In the genomic region with DNA sequence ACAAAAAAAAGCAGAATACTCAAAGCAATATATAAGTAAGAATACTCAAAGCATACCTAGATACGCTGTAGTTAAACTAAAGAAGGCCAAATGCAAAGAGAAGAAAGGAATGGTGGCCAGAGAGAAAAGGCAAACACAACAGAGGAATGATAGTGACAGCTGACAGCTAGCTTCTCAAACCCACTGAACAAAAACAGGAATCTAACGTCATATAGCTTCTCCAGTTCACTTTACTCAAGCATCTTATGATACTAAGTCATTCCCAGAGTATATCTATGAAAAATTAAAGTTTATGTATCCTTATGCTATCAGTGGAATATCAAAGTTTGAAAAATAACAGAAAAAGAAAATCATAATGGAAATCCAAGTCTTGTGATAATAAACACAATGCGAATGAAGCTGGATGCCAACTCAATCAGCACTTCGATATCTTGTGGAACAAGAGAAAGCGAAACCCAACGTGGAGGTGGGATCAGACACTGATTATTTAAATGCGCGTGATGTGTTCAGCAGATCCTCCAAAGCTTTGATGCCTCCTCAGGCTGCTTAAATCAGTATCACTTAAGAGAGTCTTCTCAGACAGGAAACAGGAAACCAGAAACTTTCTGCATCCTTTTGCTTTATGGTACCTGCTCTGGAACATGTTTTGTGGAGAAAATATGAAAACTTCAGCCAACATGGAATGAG, we compare ENCODE assay signal across 11 cellular contexts.
DNase-seq lines count a peak whose midpoint lies in the region; ATAC-seq, FAIRE-seq and TF ChIP-seq lines count a peak whose summit lies in the region.
"Had no signal": no experiment of that assay in that cellular context is flagged by ENCODE, and none has a peak within 500 bp of the region (broad histone marks: within the 10 kb centered on the region; RNA-seq: fewer than 3 reads in every experiment).

No MANE protein-coding gene starts in this region.

- H3K27me3 ChIP-seq in spleen (replicated peaks in 1 of 7) (no peaks in the 10 kb centered on the region), H9 (ENCODE audit: insufficient read depth, low read length) (peaks cover 1% of the 10 kb centered on the region; the same call in 1 of the 2 replicates)

- H2BK120ac ChIP-seq in H9 (ENCODE audit: low read depth, low read length, poor library complexity, severe bottlenecking) = no peak overlapping the region

- no peak overlapping the region for H2BK20ac ChIP-seq in H9 (ENCODE audit: low read depth, low read length, poor library complexity, severe bottlenecking)

- POLR2A ChIA-PET in RWPE1 (lab: Yijun Ruan, JAX; ENCODE audit: low non-redundant PET) = no interaction called here

- peaks cover 0 to 52% (median 12%) of the 10 kb centered on the region in 6 donors for H3K36me3 ChIP-seq in spleen
- H3K36me3 ChIP-seq in kidney (ENCODE audit: control insufficient read depth in 1 of 2, insufficient read depth in 2 of 2, low read length in 2 of 2) = peaks cover 2 to 3% of the 10 kb centered on the region in 2 donors

- ATAC-seq in GM18861 (IDR thresholded peaks at IDR 0.05; ENCODE audit: unreplicated experiment) = peak; percentile 44
- ATAC-seq in HG03060 (IDR thresholded peaks at IDR 0.05; ENCODE audit: low read depth, unreplicated experiment) = peak; percentile 46

- H3K4me3 ChIP-seq in spleen = peak overlapping the region in 3 of 8 donors; percentile 3 to 41 (median 5)
- no peak overlapping the region for H3K4me3 ChIP-seq in kidney (ENCODE audit: low read length in 2 of 2)
- H3K4me3 ChIP-seq: skin epidermis had no signal

- H3K14ac ChIP-seq in H9 (ENCODE audit: insufficient read depth, low read length) = no peak overlapping the region

- H2BK5ac ChIP-seq in H9 (ENCODE audit: insufficient read length, low read length) = no peak overlapping the region

- H3K56ac ChIP-seq in H9 (ENCODE audit: insufficient read length, low read depth, low read length) = no peak overlapping the region

- no peak overlapping the region for H3K27ac Mint-ChIP-seq in H9

- no peak for FAIRE-seq in kidney (lab: Jason Lieb, UNC)

- H3K4me2 ChIP-seq in H9 (ENCODE audit: insufficient read depth, insufficient read length, low read length) = no peak overlapping the region

- H3K36me3 Mint-ChIP-seq in H9 (ENCODE audit: insufficient read depth in 1 of 3, low read depth in 3 of 3) = peaks cover 29 to 53% (median 42%) of the 10 kb centered on the region in 3 experiments

- 46 to 68% (median 62%) methylated on average over 8 of the region's 8 CpGs for WGBS in spleen, 5 donors
- no CpG with 5 or more reads among the region's 8 CpGs for WGBS in H9 (ENCODE audit: extremely low coverage, insufficient read length, low lambda C conversion rate)

- H2AFZ ChIP-seq in H9 (ENCODE audit: low read length) = no peak overlapping the region

- H3K27ac ChIP-seq in spleen = peak overlapping the region; percentile 35 to 92 (median 78)
- no peak overlapping the region for H3K27ac ChIP-seq in H9 (ENCODE audit: insufficient read length, low read depth, low read length)
- H3K27ac ChIP-seq in kidney (ENCODE audit: low read depth in 2 of 2, low read length in 2 of 2) = no peak overlapping the region
- no peak overlapping the region for H3K27ac ChIP-seq in RWPE1

- no peak overlapping the region for H3K18ac ChIP-seq in H9 (ENCODE audit: insufficient read length, low read depth, low read length)

- H2AK5ac ChIP-seq in H9 (ENCODE audit: insufficient read length, low read length) = no peak overlapping the region

- H3K27me3 Mint-ChIP-seq in H9 (ENCODE audit: low read depth) = no peaks in the 10 kb centered on the region; the same call in 1 of the 2 replicates

- no peaks in the 10 kb centered on the region for H3K23me2 ChIP-seq in H9 (ENCODE audit: insufficient read length, low read depth, low read length, poor library complexity, severe bottlenecking)

- H3K79me1 ChIP-seq in H9 (ENCODE audit: insufficient read depth, low read depth, low read length, poor library complexity, severe bottlenecking) = no peaks in the 10 kb centered on the region

- H3K4me3 Mint-ChIP-seq in H9 = no peak overlapping the region

- DNase-seq in activated CD8-positive, alpha-beta memory T cell treated with anti-CD3 and anti-CD28 coated beads, Interleukin-2, amount 50 U/mL, for 4 hours = peak; percentile 56
- DNase-seq in spleen (no peak), H9 (no peak), kidney (no peak), RWPE1 (ENCODE audit: low spot score) (no peak), medulla oblongata (ENCODE audit: extremely low spot score) (no peak)
- DNase-seq: head of caudate nucleus, MV-4-11 had no signal

- no peak for TF ChIP-seq POLR2A in spleen (IDR thresholded peaks at IDR 0.05)

- H3K4me1 ChIP-seq in spleen = peaks cover 55 to 100% (median 100%) of the 10 kb centered on the region in 6 donors
- H3K4me1 ChIP-seq in H9 (ENCODE audit: insufficient read depth, low read length) = peaks cover 16% of the 10 kb centered on the region
- peaks cover 3 to 8% of the 10 kb centered on the region in 2 donors for H3K4me1 ChIP-seq in kidney (ENCODE audit: control insufficient read depth in 1 of 2, insufficient read depth in 1 of 2, low read depth in 1 of 2, low read length in 2 of 2)

- TF ChIP-seq CTCF in spleen (IDR thresholded peaks at IDR 0.05 in 8 of 11, conservative IDR thresholded peaks at IDR 0.05 in 3 of 11) = no peak
- no peak for TF ChIP-seq CTCF in H9 (conservative IDR thresholded peaks at IDR 0.05)
- no peak for TF ChIP-seq CTCF in kidney (IDR thresholded peaks at IDR 0.05; ENCODE audit: borderline replicate concordance, extremely low read depth, insufficient read depth)
- TF ChIP-seq CTCF in RWPE1 (conservative IDR thresholded peaks at IDR 0.05; ENCODE audit: low read depth) = no peak

- H2BK15ac ChIP-seq in H9 (ENCODE audit: low read depth, low read length) = no peak overlapping the region

- H3T11ph ChIP-seq in H9 (ENCODE audit: low read length) = no peak overlapping the region

- peaks cover 6 to 13% of the 10 kb centered on the region in 2 experiments; a peak in 2 of 5 replicates for H3K9me3 Mint-ChIP-seq in H9

- no peaks in the 10 kb centered on the region for H4K20me1 ChIP-seq in H9 (ENCODE audit: control insufficient read depth, insufficient read depth, insufficient read length)

- no peak overlapping the region for H2BK12ac ChIP-seq in H9 (ENCODE audit: insufficient read length, low read depth, low read length)

- no peak overlapping the region for H3K9ac ChIP-seq in H9 (ENCODE audit: extremely low read depth, insufficient read length, low read length)
- no peak overlapping the region for H3K9ac ChIP-seq in kidney (ENCODE audit: low read length in 2 of 2)

- CTCF ChIA-PET in RWPE1 (lab: Yijun Ruan, JAX) = interaction anchor here (0.6 kb wide), 1 partner anchor 39 kb away, joined by 12 read pairs; no protein-coding TSS in a partner anchor

- H4K8ac ChIP-seq in H9 (replicated peaks; ENCODE audit: insufficient read length, low read depth, low read length) = no peak overlapping the region

- H3K23ac ChIP-seq in H9 (ENCODE audit: insufficient read length, low read depth, low read length) = no peak overlapping the region

- peaks cover 1% of the 10 kb centered on the region; the same call in 1 of the 2 replicates for H3K79me2 ChIP-seq in H9 (ENCODE audit: insufficient read depth, low read length)

- peaks cover 57% of the 10 kb centered on the region in 2 experiments for H3K4me1 Mint-ChIP-seq in H9

- no peak overlapping the region for H4K91ac ChIP-seq in H9 (ENCODE audit: insufficient read length, low read depth, low read length)

- H3K4ac ChIP-seq in H9 (ENCODE audit: low read depth, low read length) = no peak overlapping the region

- H4K5ac ChIP-seq in H9 (ENCODE audit: insufficient read length, low read depth, low read length) = no peak overlapping the region

- intact Hi-C loops in spleen (cut with DNase I; ENCODE audit: low total_unique reads) (no loop called here), kidney (cut with DNase I) (no loop called here)

- H3K9me3 ChIP-seq in spleen (no peaks in the 10 kb centered on the region), H9 (ENCODE audit: control insufficient read depth, low read depth, low read length) (no peaks in the 10 kb centered on the region), kidney (ENCODE audit: control insufficient read depth in 1 of 2, low read length in 2 of 2) (no peaks in the 10 kb centered on the region)

Comparison
In these comparisons a context has a peak if more than half of its experiments do, and no peak if none do; other contexts are left out.
1. H3K27ac ChIP-seq: peak in spleen (8 of 8); none in H9 (single experiment), kidney (0 of 2) and RWPE1 (single experiment).